In the genomic region with DNA sequence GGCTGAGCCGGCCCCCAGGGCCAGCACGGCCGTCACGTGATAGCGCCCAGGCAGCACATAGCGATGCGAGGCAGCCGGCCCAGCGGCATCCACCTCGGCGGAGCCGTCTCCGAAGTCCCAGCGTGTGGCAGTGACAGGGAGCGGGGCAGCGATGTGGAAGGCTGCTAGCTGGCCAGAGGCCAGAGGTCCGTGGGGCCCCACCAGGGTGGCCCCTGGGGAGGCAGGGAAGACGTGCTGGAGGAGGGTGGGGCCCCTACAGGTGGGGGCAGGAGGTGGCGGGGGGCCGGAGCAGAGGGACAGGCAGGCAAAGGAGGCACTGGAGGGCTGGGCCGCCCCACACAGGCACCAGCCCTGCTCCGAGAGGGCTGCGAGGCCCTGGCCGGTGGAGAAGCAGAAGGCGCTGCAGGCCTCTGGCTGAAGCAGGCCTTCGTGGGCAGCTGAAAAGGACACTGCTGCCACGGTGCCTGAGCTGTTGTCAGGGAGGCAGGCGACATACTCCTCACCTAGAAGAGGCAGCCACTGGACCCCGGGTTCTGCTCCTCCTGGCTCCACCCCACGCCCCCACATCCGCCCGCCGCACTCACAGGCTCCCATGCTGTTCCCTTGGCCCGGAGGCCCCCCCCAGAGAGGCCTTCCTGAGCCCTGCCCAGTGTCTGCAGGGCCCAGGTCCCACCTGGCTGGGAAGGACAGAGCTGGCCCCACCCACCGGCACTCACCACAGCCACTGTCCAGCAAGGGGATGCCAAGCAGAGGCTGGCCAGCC, we compare ENCODE assay signal across 2 cellular contexts. TPM values are rescaled to one million over a fixed set of nuclear protein-coding genes. Genes with fewer than 3 reads are reported as not detected.
"Had no signal": no experiment of that assay in that cellular context is flagged by ENCODE, and none has a peak within 500 bp of the region (broad histone marks: within the 10 kb centered on the region; RNA-seq: fewer than 3 reads in every experiment).

No MANE protein-coding gene starts in this region.

RNA-seq across cellular contexts. Expression of gene RAB26, which starts 30.3 kb away (rescaled TPM):
- total RNA-seq: ascending aorta; T-helper 2 cell treated with Interferon-gamma antibody and Interleukin-4, amounts not matched to agents 100 ng/mL and 5 ng/mL, for 36 hours had no signal
